Comparison of ENCODE assay signal across 10 cellular contexts in the genomic region with DNA sequence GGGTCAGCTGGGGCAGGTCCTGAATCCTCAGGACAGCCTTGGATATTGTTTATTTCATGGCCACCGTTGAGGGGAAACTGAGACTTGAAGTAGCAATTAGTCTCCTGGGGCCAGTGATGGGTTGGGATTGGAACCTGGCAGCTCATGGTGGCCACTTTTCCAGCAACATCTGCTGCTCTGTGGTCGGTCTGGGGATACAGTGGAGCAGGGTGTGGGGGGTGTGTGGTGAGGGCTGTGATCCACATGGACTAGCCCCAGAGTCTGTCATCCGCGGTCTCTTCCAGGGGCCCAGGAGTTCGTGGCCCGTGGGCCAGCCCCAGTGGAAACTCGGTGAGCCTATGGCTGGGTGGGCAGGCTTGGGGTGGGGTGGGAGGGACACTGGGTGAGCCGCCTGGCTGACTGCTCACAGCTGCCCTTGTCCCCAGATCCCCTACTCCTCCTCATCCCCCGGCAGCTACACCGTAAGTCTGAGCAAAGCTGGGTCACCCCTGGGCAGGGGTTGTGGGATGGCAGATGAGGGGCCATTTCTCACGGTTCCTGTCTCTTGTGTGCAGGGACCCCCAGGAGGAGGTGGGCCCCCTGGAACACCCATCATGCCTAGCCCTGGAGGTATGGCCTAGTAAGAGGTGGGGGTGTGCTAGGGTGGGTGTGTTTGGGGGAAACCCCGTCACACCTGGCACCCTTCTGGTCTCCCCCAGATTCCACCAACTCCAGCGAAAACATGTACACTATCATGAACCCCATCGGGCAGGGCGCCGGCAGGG. TPM values are rescaled to one million over a fixed set of nuclear protein-coding genes. Genes with fewer than 3 reads are reported as not detected.
DNase-seq lines count a peak whose midpoint lies in the region; ATAC-seq and TF ChIP-seq lines count a peak whose summit lies in the region.
"Had no signal": no experiment of that assay in that cellular context is flagged by ENCODE, and none has a peak within 500 bp of the region (broad histone marks: within the 10 kb centered on the region; RNA-seq: fewer than 3 reads in every experiment).

No MANE protein-coding gene starts in this region.

- peaks cover 8% of the 10 kb centered on the region for H3K9me3 Mint-ChIP-seq in HFFc6
- no peaks in the 10 kb centered on the region for H3K9me3 Mint-ChIP-seq in naive thymus-derived CD4-positive, alpha-beta T cell

- peaks cover 19% of the 10 kb centered on the region for H3K27me3 Mint-ChIP-seq in HFFc6 (ENCODE audit: insufficient read depth)
- no peaks in the 10 kb centered on the region for H3K27me3 Mint-ChIP-seq in naive thymus-derived CD4-positive, alpha-beta T cell

- no peaks in the 10 kb centered on the region for H3K9me3 ChIP-seq in A673 (ENCODE audit: low read depth, low read length, poor library complexity, severe bottlenecking)
- H3K9me3 ChIP-seq in naive thymus-derived CD4-positive, alpha-beta T cell (ENCODE audit: control insufficient read depth in 2 of 3, low read length in 3 of 3), result no peaks in the 10 kb centered on the region
- H3K9me3 ChIP-seq: right lobe of liver had no signal

- peak overlapping the region; percentile 35 for H3K4me3 ChIP-seq in A673 (ENCODE audit: low read depth, low read length, poor library complexity, severe bottlenecking)
- peak overlapping the region; percentile 48 for H3K4me3 ChIP-seq in naive thymus-derived CD4-positive, alpha-beta T cell (ENCODE audit: low read length)

- H3K4me1 ChIP-seq in A673 (ENCODE audit: insufficient read depth, low read length, poor library complexity, severe bottlenecking), result peaks cover 81% of the 10 kb centered on the region
- peaks cover 27% of the 10 kb centered on the region in 2 donors for H3K4me1 ChIP-seq in naive thymus-derived CD4-positive, alpha-beta T cell (ENCODE audit: control insufficient read depth in 2 of 2, insufficient read depth in 2 of 2, low read length in 2 of 2)

- DNase-seq in A673 (ENCODE audit: low spot score) (no peak), HFFc6 (no peak), caudate nucleus (lab: John Stamatoyannopoulos, UW) (no peak)
- DNase-seq in naive thymus-derived CD4-positive, alpha-beta T cell, result no peak
- no peak for DNase-seq in effector CD4-positive, alpha-beta T cell
- DNase-seq: right lobe of liver had no signal

- no peaks in the 10 kb centered on the region for H3K27me3 ChIP-seq in A673 (replicated peaks; ENCODE audit: insufficient read depth, low read depth, low read length, poor library complexity)
- H3K27me3 ChIP-seq in naive thymus-derived CD4-positive, alpha-beta T cell (ENCODE audit: control insufficient read depth in 2 of 2, insufficient read depth in 2 of 2, low read length in 2 of 2), result no peaks in the 10 kb centered on the region
- H3K27me3 ChIP-seq: right lobe of liver had no signal

- peaks cover 14% of the 10 kb centered on the region for H3K36me3 Mint-ChIP-seq in HFFc6 (ENCODE audit: low read depth)
- H3K36me3 Mint-ChIP-seq in naive thymus-derived CD4-positive, alpha-beta T cell, result peaks cover 0 to 6% (median 0%) of the 10 kb centered on the region in 5 donors

- no peak overlapping the region for H3K4me3 Mint-ChIP-seq in HFFc6
- H3K4me3 Mint-ChIP-seq in naive thymus-derived CD4-positive, alpha-beta T cell, result peak overlapping the region in 9 of 10 donors; percentile 39 to 84 (median 68)

- H3K27ac ChIP-seq in A673 (ENCODE audit: low read depth, low read length, poor library complexity, severe bottlenecking) (peak overlapping the region; percentile 85), caudate nucleus (ENCODE audit: low read depth, low read length) (peak overlapping the region; percentile 52)
- peak overlapping the region; percentile 72 for H3K27ac ChIP-seq in naive thymus-derived CD4-positive, alpha-beta T cell (ENCODE audit: low read depth, low read length)
- H3K27ac ChIP-seq: right lobe of liver had no signal

- peaks cover 5% of the 10 kb centered on the region; the same call in 1 of the 2 replicates for H3K4me1 Mint-ChIP-seq in HFFc6 (ENCODE audit: low read depth)
- H3K4me1 Mint-ChIP-seq in naive thymus-derived CD4-positive, alpha-beta T cell, result peaks cover 0 to 30% (median 22%) of the 10 kb centered on the region in 7 donors

- no peak for ATAC-seq in naive thymus-derived CD4-positive, alpha-beta T cell
- no peak for ATAC-seq in HG02798 (IDR thresholded peaks at IDR 0.05; ENCODE audit: poor library complexity, unreplicated experiment)
- no peak for ATAC-seq in GM18498 (IDR thresholded peaks at IDR 0.05; ENCODE audit: unreplicated experiment)
- no peak for ATAC-seq in GM18909 (IDR thresholded peaks at IDR 0.05; ENCODE audit: poor library complexity, unreplicated experiment)

- no TSS peak for BruUV-seq in A673 (replicated peaks; lab: Mats Ljungman, UMichigan)

- H3K36me3 ChIP-seq in A673 (ENCODE audit: insufficient read depth, low read length, poor library complexity, severe bottlenecking), result peaks cover 38% of the 10 kb centered on the region
- H3K36me3 ChIP-seq in naive thymus-derived CD4-positive, alpha-beta T cell (ENCODE audit: control insufficient read depth in 2 of 3, insufficient read depth in 3 of 3, low read length in 3 of 3), result no peaks in the 10 kb centered on the region
- H3K36me3 ChIP-seq: right lobe of liver had no signal

- CTCF ChIA-PET in A673 (lab: Charles Lee), result interaction anchor here (0.6 kb wide), 1 partner anchor 16 kb away, joined by 3 read pairs; no protein-coding TSS in a partner anchor
- CTCF ChIA-PET in naive thymus-derived CD4-positive, alpha-beta T cell (lab: Charles Lee), result interaction anchor here (1.3 kb wide), 1 partner anchor 21 kb away, joined by 4 read pairs; no protein-coding TSS in a partner anchor

- POLR2A ChIA-PET in A673 (lab: Charles Lee; ENCODE audit: low non-redundant PET), result no interaction called here
- POLR2A ChIA-PET in naive thymus-derived CD4-positive, alpha-beta T cell (lab: Charles Lee), result interaction anchor here (1.3 kb wide), 1 partner anchor 11 kb away, joined by 5 read pairs; no protein-coding TSS in a partner anchor

- intact Hi-C loops in A673 (cut with micrococcal nuclease; ENCODE audit: unreplicated experiment), result no loop called here
- intact Hi-C loops in naive thymus-derived CD4-positive, alpha-beta T cell (cut with micrococcal nuclease), result no loop called here

- TF ChIP-seq CTCF in A673 (conservative IDR thresholded peaks at IDR 0.05; ENCODE audit: low read depth, low read length), result no peak
- TF ChIP-seq CTCF in HFFc6 (IDR thresholded peaks at IDR 0.05), result no peak

- H3K27ac Mint-ChIP-seq in HFFc6, result peak overlapping the region; percentile 31; the same call in 1 of the 2 replicates
- H3K27ac Mint-ChIP-seq in naive thymus-derived CD4-positive, alpha-beta T cell, result peak overlapping the region in 1 of 9 donors; percentile 46

RNA-seq across cellular contexts. Expression of gene ISYNA1, which starts 5.5 kb away (rescaled TPM):
- 153 and 223 TPM in 2 replicates for total RNA-seq in A673 (2021)
- 1 to 10 TPM; 2.3 to 3.7 (median 3.2) TPM for total RNA-seq in HFFc6 (2021; fragmentation: NEBNext Ultra II Directional; extraction: Animal tissue kit (Norgen Biotek cat#: 25700))
- total RNA-seq in naive thymus-derived CD4-positive, alpha-beta T cell, result 10 to 100 TPM in 4 of 5 experiments, 1 to 10 TPM in 1; 9.5 to 42.5 (median 42.0) TPM
- 10 to 100 TPM; 21.9 to 29.0 TPM for polyA plus RNA-seq in naive thymus-derived CD4-positive, alpha-beta T cell

RNA-seq across cellular contexts. Expression of gene SSBP4, which starts 13.3 kb away (rescaled TPM):
- total RNA-seq in A673 (2021), result 242 and 248 TPM in 2 replicates
- 10 to 100 TPM; 76.4 to 84.3 (median 80.4) TPM for total RNA-seq in HFFc6 (2021; fragmentation: NEBNext Ultra II Directional; extraction: Animal tissue kit (Norgen Biotek cat#: 25700))
- total RNA-seq in naive thymus-derived CD4-positive, alpha-beta T cell, result 100 to 1,000 TPM in 1 of 5 experiments, 10 to 100 TPM in 4; 27.0 to 185 (median 40.7) TPM
- 10 to 100 TPM; 33.5 to 42.8 TPM for polyA plus RNA-seq in naive thymus-derived CD4-positive, alpha-beta T cell

RNA-seq across cellular contexts. Expression of gene LRRC25, which starts 35.0 kb away (rescaled TPM):
- not detected in 2 replicates for total RNA-seq in A673 (2021)
- not detected for total RNA-seq in HFFc6 (2021; fragmentation: NEBNext Ultra II Directional; extraction: Animal tissue kit (Norgen Biotek cat#: 25700))
- total RNA-seq in naive thymus-derived CD4-positive, alpha-beta T cell, result 10 to 100 TPM in 1 of 5 experiments, 1 to 10 TPM in 2, under 1 TPM in 2; 0.15 to 68.6 (median 1.2) TPM
- under 1 TPM; 0.20 to 0.44 TPM for polyA plus RNA-seq in naive thymus-derived CD4-positive, alpha-beta T cell
- total RNA-seq: T-helper 2 cell treated with Interferon-gamma antibody and Interleukin-4, amounts not matched to agents 100 ng/mL and 5 ng/mL, for 36 hours had no signal

RNA-seq across cellular contexts. Expression of gene GDF15, which starts 46.5 kb away (rescaled TPM):
- 4.0 and 4.7 TPM in 2 replicates for total RNA-seq in A673 (2021)
- 10 to 100 TPM; 21.3 to 36.9 (median 24.9) TPM for total RNA-seq in HFFc6 (2021; fragmentation: NEBNext Ultra II Directional; extraction: Animal tissue kit (Norgen Biotek cat#: 25700))
- total RNA-seq in naive thymus-derived CD4-positive, alpha-beta T cell, result under 1 TPM in 4 of 5 experiments, not detected in 1; 0.32 to 0.73 (median 0.58) TPM
- not detected for polyA plus RNA-seq in naive thymus-derived CD4-positive, alpha-beta T cell
- total RNA-seq: T-helper 2 cell treated with Interferon-gamma antibody and Interleukin-4, amounts not matched to agents 100 ng/mL and 5 ng/mL, for 36 hours had no signal
